18 cellular contexts compared by ENCODE assay signal in the genomic region with DNA sequence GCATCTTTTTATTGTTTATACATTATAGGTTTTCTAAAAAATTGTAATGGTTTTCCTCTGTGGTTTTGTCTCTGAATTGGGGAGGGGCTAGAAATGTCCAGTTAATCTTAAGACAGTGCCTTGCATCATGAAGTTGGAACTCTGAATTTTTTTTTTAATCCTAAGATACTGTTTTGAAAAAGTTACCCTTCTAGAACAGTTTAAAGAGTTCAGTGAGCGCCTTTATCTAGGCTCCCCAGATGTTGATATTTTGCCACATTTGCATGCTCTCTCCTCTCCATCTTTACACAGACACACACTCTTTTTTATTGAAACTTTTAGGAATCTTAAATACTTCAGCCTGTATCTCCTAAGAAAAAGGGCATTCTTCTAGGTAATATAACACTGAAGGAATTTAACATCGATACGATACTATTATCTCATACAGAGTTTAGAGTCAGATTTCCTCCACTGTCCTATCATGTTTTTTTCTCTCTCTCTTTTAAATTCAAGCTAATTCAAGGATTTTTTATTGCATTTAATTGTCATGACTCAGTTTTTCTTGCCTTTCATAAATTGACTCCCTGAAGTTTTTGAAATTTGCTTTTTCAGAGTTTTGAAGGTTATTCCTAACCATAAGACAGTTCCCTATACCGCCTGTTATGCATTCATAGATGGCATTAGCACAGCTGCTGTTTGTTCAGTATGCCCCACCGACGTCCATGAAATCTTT.
"Had no signal": no experiment of that assay in that cellular context is flagged by ENCODE, and none has a peak within 500 bp of the region (broad histone marks: within the 10 kb centered on the region; RNA-seq: fewer than 3 reads in every experiment).

No MANE protein-coding gene starts in this region.

- DNase-seq: activated CD4-positive, alpha-beta T cell treated with anti-CD3 and anti-CD28 coated beads, Interleukin-2, amount 50 U/mL, for 4 hours; activated gamma-delta T cell; effector CD8-positive, alpha-beta T cell; foreskin fibroblast; hippocampal formation; left colon; lower lobe of right lung; natural killer cell; ovary; psoas muscle; stimulated activated CD4-positive, alpha-beta T cell treated with anti-CD3 and anti-CD28 coated beads, Interleukin-15, amount 100 ng/mL, for 24 hours; stimulated activated CD4-positive, alpha-beta T cell treated with anti-CD3 and anti-CD28 coated beads, Interleukin-2, amount 100 ng/mL, for 48 hours; stimulated activated naive CD8-positive, alpha-beta T cell treated with anti-CD3 and anti-CD28 coated beads, Interleukin-15, amount 100 ng/mL, for 72 hours; T-helper 1 cell; T1000; trophoblast cell; WERI-Rb-1 had no signal

- H3K27me3 ChIP-seq: ovary had no signal

- H3K36me3 ChIP-seq: lower lobe of right lung, ovary, WERI-Rb-1 had no signal

- H3K4me3 ChIP-seq: lower lobe of right lung, ovary, psoas muscle, skin epidermis had no signal

- H3K4me1 ChIP-seq: lower lobe of right lung, psoas muscle had no signal

- H3K27ac ChIP-seq: lower lobe of right lung, ovary, psoas muscle, skin epidermis, WERI-Rb-1 had no signal

- H3K9me3 ChIP-seq: lower lobe of right lung, ovary, psoas muscle had no signal
